In the genomic region with DNA sequence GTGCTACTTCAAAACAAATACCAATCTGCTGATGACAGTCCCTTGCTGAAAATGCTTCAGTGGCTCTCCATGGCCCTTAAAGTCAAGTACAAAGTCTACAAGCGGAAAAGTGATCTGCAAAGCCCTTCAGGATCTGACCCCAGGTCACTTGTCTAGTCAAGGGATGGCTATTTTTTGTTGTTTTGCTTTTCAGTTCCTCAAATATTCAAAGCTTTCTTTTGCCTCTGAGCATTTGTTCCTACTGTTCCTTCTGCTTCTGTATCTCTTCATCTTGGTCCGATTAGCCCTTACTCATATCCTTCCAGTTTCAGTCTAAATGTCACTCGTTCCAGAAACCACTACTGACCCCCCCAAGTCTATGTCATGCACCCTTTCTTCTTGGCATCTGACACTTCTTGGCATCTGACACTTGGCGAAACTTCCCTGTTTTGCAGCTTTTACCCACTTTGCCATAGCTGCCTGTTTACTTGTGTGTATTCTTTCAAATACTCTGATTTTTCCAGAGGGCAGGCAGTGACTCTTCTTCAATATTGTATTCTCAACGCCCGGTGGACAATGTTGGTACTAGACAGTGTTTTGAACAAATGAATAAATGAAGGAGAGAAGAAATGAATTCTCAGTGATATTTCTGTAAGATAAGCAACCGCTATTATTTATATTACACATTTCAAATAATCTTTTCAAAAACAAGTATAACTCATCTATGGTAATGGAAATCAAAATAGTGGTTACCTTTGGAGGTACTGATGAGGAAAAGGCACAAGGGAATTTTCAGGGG, we compare ENCODE assay signal across 17 cellular contexts.
DNase-seq lines count a peak whose midpoint lies in the region; ATAC-seq and TF ChIP-seq lines count a peak whose summit lies in the region.
"Had no signal": no experiment of that assay in that cellular context is flagged by ENCODE, and none has a peak within 500 bp of the region (broad histone marks: within the 10 kb centered on the region; RNA-seq: fewer than 3 reads in every experiment).

No MANE protein-coding gene starts in this region.

- no peaks in the 10 kb centered on the region for H3K27me3 ChIP-seq in MG63

- H3K36me3 Mint-ChIP-seq in glutamatergic neuron (ENCODE audit: unreplicated experiment), result no peaks in the 10 kb centered on the region
- H3K36me3 Mint-ChIP-seq in activated T-cell treated with anti-CD3 and anti-CD28 coated beads, Interleukin-2, amount 50 U/mL, for 24 hours (ENCODE audit: low read depth), result no peaks in the 10 kb centered on the region
- H3K36me3 Mint-ChIP-seq: IgD-negative memory B cell, T-cell had no signal

- H3K9me3 Mint-ChIP-seq in glutamatergic neuron (ENCODE audit: unreplicated experiment), result peaks cover 4% of the 10 kb centered on the region
- H3K9me3 Mint-ChIP-seq in activated T-cell treated with anti-CD3 and anti-CD28 coated beads, Interleukin-2, amount 50 U/mL, for 24 hours, result no peaks in the 10 kb centered on the region
- H3K9me3 Mint-ChIP-seq: activated naive CD8-positive, alpha-beta T cell treated with anti-CD3 and anti-CD28 coated beads, Interleukin-2, amount 50 U/mL, for 24 hours; IgD-negative memory B cell; T-cell had no signal

- H3K36me3 ChIP-seq in MG63, result no peaks in the 10 kb centered on the region

- H3K27ac Mint-ChIP-seq in glutamatergic neuron (ENCODE audit: unreplicated experiment), result no peak overlapping the region
- no peak overlapping the region for H3K27ac Mint-ChIP-seq in activated T-cell treated with anti-CD3 and anti-CD28 coated beads, Interleukin-2, amount 50 U/mL, for 24 hours
- H3K27ac Mint-ChIP-seq: activated naive CD8-positive, alpha-beta T cell treated with anti-CD3 and anti-CD28 coated beads, Interleukin-2, amount 50 U/mL, for 24 hours; IgD-negative memory B cell; T-cell had no signal

- ATAC-seq in GM21390 (IDR thresholded peaks at IDR 0.05; ENCODE audit: unreplicated experiment) (peak; percentile 41), GM21619 (IDR thresholded peaks at IDR 0.05; ENCODE audit: unreplicated experiment) (no peak)
- ATAC-seq: activated naive CD8-positive, alpha-beta T cell treated with anti-CD3 and anti-CD28 coated beads, Interleukin-2, amount 50 U/mL, for 24 hours; PC-3; T-cell had no signal

- DNase-seq in GM12865 (ENCODE audit: low read depth) (peak; percentile 17), MG63 (peak; percentile 12), glutamatergic neuron (no peak), 8988T (no peak)
- DNase-seq in activated naive CD4-positive, alpha-beta T cell (lab: John Stamatoyannopoulos, UW), result no peak
- no peak for DNase-seq in activated T-cell treated with anti-CD3 and anti-CD28 coated beads, Interleukin-2, amount 50 U/mL, for 24 hours
- DNase-seq: activated CD4-positive, CD25-positive, alpha-beta regulatory T cell treated with anti-CD3 and anti-CD28 coated beads, Interleukin-2, amount 50 U/mL, for 72 hours; activated CD8-positive, alpha-beta memory T cell treated with anti-CD3 and anti-CD28 coated beads, Interleukin-2, amount 50 U/mL, for 4 hours; activated naive CD8-positive, alpha-beta T cell treated with anti-CD3 and anti-CD28 coated beads, Interleukin-2, amount 50 U/mL, for 24 hours; Calu3; NCI-H1436; PC-3; posterior cingulate gyrus; T-cell had no signal

- peaks cover 2% of the 10 kb centered on the region for H3K27me3 Mint-ChIP-seq in glutamatergic neuron (ENCODE audit: unreplicated experiment)
- no peaks in the 10 kb centered on the region for H3K27me3 Mint-ChIP-seq in activated T-cell treated with anti-CD3 and anti-CD28 coated beads, Interleukin-2, amount 50 U/mL, for 24 hours

- H3K4me3 ChIP-seq in GM12865 (ENCODE audit: low read depth, low read length) (no peak overlapping the region), MG63 (no peak overlapping the region)

- TF ChIP-seq CTCF in GM12865 (IDR thresholded peaks at IDR 0.05; ENCODE audit: insufficient read depth, low read depth, low read length, missing control alignments), result no peak
- TF ChIP-seq CTCF in glutamatergic neuron (IDR thresholded peaks at IDR 0.05; ENCODE audit: partially characterized antibody, unreplicated experiment), result peak; percentile 13

- no peaks in the 10 kb centered on the region for H3K9me3 ChIP-seq in MG63

- H3K4me1 Mint-ChIP-seq in glutamatergic neuron (ENCODE audit: low read depth, unreplicated experiment), result no peaks in the 10 kb centered on the region
- H3K4me1 Mint-ChIP-seq in activated T-cell treated with anti-CD3 and anti-CD28 coated beads, Interleukin-2, amount 50 U/mL, for 24 hours (ENCODE audit: low read depth), result no peaks in the 10 kb centered on the region
- H3K4me1 Mint-ChIP-seq: activated naive CD8-positive, alpha-beta T cell treated with anti-CD3 and anti-CD28 coated beads, Interleukin-2, amount 50 U/mL, for 24 hours; IgD-negative memory B cell; T-cell had no signal

- no peak overlapping the region for H3K4me3 Mint-ChIP-seq in glutamatergic neuron (ENCODE audit: unreplicated experiment)
- H3K4me3 Mint-ChIP-seq in activated T-cell treated with anti-CD3 and anti-CD28 coated beads, Interleukin-2, amount 50 U/mL, for 24 hours, result no peak overlapping the region
- H3K4me3 Mint-ChIP-seq: activated naive CD8-positive, alpha-beta T cell treated with anti-CD3 and anti-CD28 coated beads, Interleukin-2, amount 50 U/mL, for 24 hours; IgD-negative memory B cell; T-cell had no signal

Comparison
In these comparisons a context has a peak if more than half of its experiments do, and no peak if none do; other contexts are left out.
1. DNase-seq: peak in GM12865 (single experiment) and MG63 (single experiment); none in glutamatergic neuron (single experiment), activated naive CD4-positive, alpha-beta T cell (0 of 4), 8988T (single experiment) and activated T-cell treated with anti-CD3 and anti-CD28 coated beads, Interleukin-2, amount 50 U/mL, for 24 hours (single experiment).